15 cellular contexts compared by ENCODE assay signal in the genomic region with DNA sequence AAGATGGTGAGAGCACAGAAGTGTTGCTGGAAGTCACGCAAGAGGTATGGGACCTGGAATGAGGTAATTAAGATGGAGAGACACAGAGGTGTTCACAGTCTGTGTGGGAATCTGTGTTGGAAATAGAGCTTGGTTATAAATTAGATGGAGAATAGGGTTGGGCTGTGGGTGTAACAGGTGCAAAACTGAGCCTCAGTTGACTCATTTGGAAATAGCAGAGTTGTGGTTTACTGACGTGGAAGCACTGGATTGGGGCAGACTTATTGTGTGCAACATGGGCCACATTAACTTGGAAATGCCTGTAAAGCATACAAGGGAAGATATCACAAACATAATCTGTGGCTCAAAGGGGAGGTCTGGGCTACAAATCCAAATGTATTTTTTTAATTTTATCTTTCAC. TPM values are rescaled to one million over a fixed set of nuclear protein-coding genes. Genes with fewer than 3 reads are reported as not detected.
DNase-seq lines count a peak whose midpoint lies in the region; ATAC-seq, FAIRE-seq and TF ChIP-seq lines count a peak whose summit lies in the region.
"Had no signal": no experiment of that assay in that cellular context is flagged by ENCODE, and none has a peak within 500 bp of the region (broad histone marks: within the 10 kb centered on the region; RNA-seq: fewer than 3 reads in every experiment).

No MANE protein-coding gene starts in this region.

- ATAC-seq in GM18858 (IDR thresholded peaks at IDR 0.05; ENCODE audit: unreplicated experiment) = peak; percentile 81
- ATAC-seq in GM19455 (IDR thresholded peaks at IDR 0.05; ENCODE audit: unreplicated experiment) = peak; percentile 68
- peak; percentile 75 for ATAC-seq in HG03060 (IDR thresholded peaks at IDR 0.05; ENCODE audit: low read depth, unreplicated experiment)
- no peak for ATAC-seq in GM18520 (IDR thresholded peaks at IDR 0.05; ENCODE audit: unreplicated experiment)

- no peak for FAIRE-seq in astrocyte (lab: Jason Lieb, UNC)

- H3K9me3 Mint-ChIP-seq in astrocyte (ENCODE audit: unreplicated experiment) = no peaks in the 10 kb centered on the region
- H3K9me3 Mint-ChIP-seq: activated naive CD8-positive, alpha-beta T cell treated with anti-CD3 and anti-CD28 coated beads, Interleukin-2, amount 10 ng/mL, durations not matched to agents 7 days and 5 days; HFFc6 had no signal

- peaks cover 99% of the 10 kb centered on the region for H3K79me2 ChIP-seq in astrocyte (ENCODE audit: insufficient read depth, low read length)

- no peaks in the 10 kb centered on the region for H3K27me3 Mint-ChIP-seq in astrocyte (ENCODE audit: low read depth, unreplicated experiment)
- H3K27me3 Mint-ChIP-seq: activated naive CD8-positive, alpha-beta T cell treated with anti-CD3 and anti-CD28 coated beads, Interleukin-2, amount 10 ng/mL, durations not matched to agents 7 days and 5 days had no signal

- peaks cover 17% of the 10 kb centered on the region for H3K4me1 Mint-ChIP-seq in astrocyte (ENCODE audit: low read depth, unreplicated experiment)

- TF ChIP-seq CTCF in astrocyte (IDR thresholded peaks at IDR 0.05; ENCODE audit: insufficient read depth, low read depth, low read length) (no peak), GM13977 (IDR thresholded peaks at IDR 0.05; ENCODE audit: extremely low read depth, insufficient read depth, missing control alignments) (no peak)

- no peak overlapping the region for H3K4me2 ChIP-seq in astrocyte (ENCODE audit: low read length)

- no peaks in the 10 kb centered on the region for H3K9me3 ChIP-seq in astrocyte (ENCODE audit: insufficient read depth, low read depth, low read length)
- H3K9me3 ChIP-seq: thoracic aorta had no signal

- no peak overlapping the region for H3K4me3 ChIP-seq in astrocyte (ENCODE audit: insufficient read depth, low read depth, low read length)
- H3K4me3 ChIP-seq: thoracic aorta had no signal

- H3K4me3 Mint-ChIP-seq in astrocyte (ENCODE audit: unreplicated experiment) = no peak overlapping the region
- H3K4me3 Mint-ChIP-seq: activated naive CD8-positive, alpha-beta T cell treated with anti-CD3 and anti-CD28 coated beads, Interleukin-2, amount 10 ng/mL, durations not matched to agents 7 days and 5 days; HFFc6 had no signal

- no peaks in the 10 kb centered on the region for H3K4me1 ChIP-seq in astrocyte (ENCODE audit: insufficient read depth, low read length)

- in situ Hi-C loops in GM13977 (cut with MboI; ENCODE audit: low pct_unique_long_range_greater_than_20kb, low sequenced_read_pairs, unreplicated experiment) = no loop called here

- no peak overlapping the region for H3K27ac ChIP-seq in astrocyte (ENCODE audit: low read depth, low read length)
- H3K27ac ChIP-seq: thoracic aorta, VCaP had no signal

- H2AFZ ChIP-seq in astrocyte (ENCODE audit: low read depth, low read length) = no peak overlapping the region

- peaks cover 2% of the 10 kb centered on the region for H3K36me3 ChIP-seq in astrocyte (ENCODE audit: insufficient read depth, low read length)
- H3K36me3 ChIP-seq: thoracic aorta had no signal

- DNase-seq in astrocyte (ENCODE audit: low read depth) = peak; percentile 30
- no peak for DNase-seq in GM13977 (ENCODE audit: low spot score)
- DNase-seq in epidermal melanocyte (ENCODE audit: insufficient read length, low spot score) = no peak
- DNase-seq in occipital lobe (lab: John Stamatoyannopoulos, UW) = no peak
- DNase-seq: activated naive CD8-positive, alpha-beta T cell treated with anti-CD3 and anti-CD28 coated beads, Interleukin-2, amount 10 ng/mL, durations not matched to agents 7 days and 5 days; HFFc6; Kasumi-1; NCI-H446; Right ventricle myocardium superior had no signal

- H3K27ac Mint-ChIP-seq in astrocyte (ENCODE audit: unreplicated experiment) = no peak overlapping the region
- H3K27ac Mint-ChIP-seq: activated naive CD8-positive, alpha-beta T cell treated with anti-CD3 and anti-CD28 coated beads, Interleukin-2, amount 10 ng/mL, durations not matched to agents 7 days and 5 days; HFFc6 had no signal

- H4K20me1 ChIP-seq in astrocyte (ENCODE audit: insufficient read depth, low read length) = peaks cover 88% of the 10 kb centered on the region

- H3K36me3 Mint-ChIP-seq in astrocyte (ENCODE audit: low read depth, unreplicated experiment) = peaks cover 7% of the 10 kb centered on the region
- H3K36me3 Mint-ChIP-seq: activated naive CD8-positive, alpha-beta T cell treated with anti-CD3 and anti-CD28 coated beads, Interleukin-2, amount 10 ng/mL, durations not matched to agents 7 days and 5 days had no signal

- no peaks in the 10 kb centered on the region for H3K27me3 ChIP-seq in astrocyte (ENCODE audit: insufficient read depth, low read length)

- H3K9ac ChIP-seq in astrocyte (ENCODE audit: low read length) = no peak overlapping the region

RNA-seq across cellular contexts. Expression of a gene that starts 13.0 kb away (rescaled TPM):
- total RNA-seq in astrocyte (45.6 and 49.4 TPM in 2 replicates), occipital lobe (130 TPM)
